ENCODE assay signal across 2 cellular contexts in the genomic region with DNA sequence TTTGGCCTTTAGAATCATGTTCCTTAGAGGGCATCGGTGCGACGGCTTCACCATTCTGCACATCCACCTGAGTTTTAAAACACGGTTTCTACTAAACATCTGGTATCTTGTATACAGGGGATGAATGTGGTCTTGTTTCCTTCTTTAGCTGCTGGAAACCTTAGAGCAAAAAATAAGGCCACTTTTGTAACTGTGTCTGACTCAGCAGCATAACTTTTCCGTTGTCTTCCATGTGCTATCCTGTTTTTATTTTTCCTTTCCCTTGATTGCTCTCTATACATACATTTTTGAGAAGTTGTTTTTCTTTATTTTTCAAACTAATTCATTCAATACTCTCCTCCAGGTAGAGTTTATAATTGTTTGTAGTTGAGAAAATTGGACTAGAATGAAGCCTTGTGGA.
TF ChIP-seq lines count a peak whose summit lies in the region.

No MANE protein-coding gene starts in this region.

TF ChIP-seq in IMR-90, 13 proteins besides CTCF, POLR2A, EP300 and RAD21:
- TF ChIP-seq CHD1 (IDR thresholded peaks at IDR 0.05; ENCODE audit: low read depth, low read length) (no peak), RCOR1 (IDR thresholded peaks at IDR 0.05; ENCODE audit: insufficient replicate concordance, low read length) (no peak), CEBPB (IDR thresholded peaks at IDR 0.05; ENCODE audit: low read depth, low read length) (no peak), MXI1 (IDR thresholded peaks at IDR 0.05; ENCODE audit: borderline replicate concordance, low read depth, low read length) (no peak), BHLHE40 (IDR thresholded peaks at IDR 0.05; ENCODE audit: low read depth, low read length) (no peak), SMC3 (IDR thresholded peaks at IDR 0.05; ENCODE audit: low read depth, low read length) (no peak), RFX5 (IDR thresholded peaks at IDR 0.05; ENCODE audit: low read depth, low read length) (no peak), MAFK (IDR thresholded peaks at IDR 0.05; ENCODE audit: low read depth, low read length) (no peak), MAZ (IDR thresholded peaks at IDR 0.05; ENCODE audit: borderline replicate concordance, low read depth, low read length) (no peak), NFE2L2 (IDR thresholded peaks at IDR 0.05; ENCODE audit: low read depth, low read length) (no peak), FOS (IDR thresholded peaks at IDR 0.05; ENCODE audit: low read depth, low read length) (no peak)
- TF ChIP-seq, protein P1, sequence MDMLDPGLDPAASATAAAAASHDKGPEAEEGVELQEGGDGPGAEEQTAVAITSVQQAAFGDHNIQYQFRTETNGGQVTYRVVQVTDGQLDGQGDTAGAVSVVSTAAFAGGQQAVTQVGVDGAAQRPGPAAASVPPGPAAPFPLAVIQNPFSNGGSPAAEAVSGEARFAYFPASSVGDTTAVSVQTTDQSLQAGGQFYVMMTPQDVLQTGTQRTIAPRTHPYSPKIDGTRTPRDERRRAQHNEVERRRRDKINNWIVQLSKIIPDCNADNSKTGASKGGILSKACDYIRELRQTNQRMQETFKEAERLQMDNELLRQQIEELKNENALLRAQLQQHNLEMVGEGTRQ (IDR thresholded peaks at IDR 0.05; ENCODE audit: low read depth, low read length) = no peak
TF ChIP-seq in IMR-90: peak in this region for 0.

TF ChIP-seq in SK-N-SH treated with all-trans-retinoic acid at 6 μM for 48 hours, 23 proteins besides CTCF, POLR2A, EP300 and RAD21:
- TF ChIP-seq ZFP30 (CRISPR knock-in tag; IDR thresholded peaks at IDR 0.05) (no peak), GLIS3 (CRISPR knock-in tag; IDR thresholded peaks at IDR 0.05) (no peak), TOX (CRISPR knock-in tag; IDR thresholded peaks at IDR 0.05; ENCODE audit: borderline replicate concordance) (no peak), PATZ1 (CRISPR knock-in tag; IDR thresholded peaks at IDR 0.05; ENCODE audit: borderline replicate concordance) (no peak)
